ENCODE assay signal across 1 cellular context in genomic region chr1:242189591-242189990, GRCh38.
A peak's percentile ranks its signal among the peaks of the same experiment; 100 is the strongest.
TF ChIP-seq lines count a peak whose summit lies in the region.

No MANE protein-coding gene starts in this region.

TF ChIP-seq in HEK293, 187 proteins besides CTCF, POLR2A, EP300 and RAD21 (continued from another document):
- TF ChIP-seq PRDM10 (tag by site-specific recombination; IDR thresholded peaks at IDR 0.05) = 0 out of 2 replicates have a peak, but pooled peaks have one; percentile 18
- no peak for TF ChIP-seq TRIM28 (IDR thresholded peaks at IDR 0.05; ENCODE audit: borderline replicate concordance, low read length)
